ENCODE assay signal across 31 cellular contexts in the genomic region with DNA sequence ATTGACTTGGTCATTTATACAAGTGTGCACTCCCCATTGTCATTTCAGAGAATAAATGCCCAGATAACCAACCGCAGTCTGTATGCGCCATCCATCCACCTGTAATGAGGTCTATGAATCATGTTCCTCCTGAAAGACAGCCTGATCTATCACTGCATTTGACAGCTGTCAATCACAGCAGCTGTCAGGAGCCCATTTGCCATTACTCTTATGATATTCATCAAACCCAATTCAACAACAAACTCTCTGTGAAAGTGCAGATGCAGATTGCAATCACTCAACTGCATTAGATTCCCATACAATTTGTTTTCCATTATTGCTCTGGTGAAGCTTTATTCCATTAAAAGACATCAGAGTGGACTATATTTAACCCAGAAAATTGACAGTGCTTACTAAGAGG.
"Had no signal": no experiment of that assay in that cellular context is flagged by ENCODE, and none has a peak within 500 bp of the region (broad histone marks: within the 10 kb centered on the region; RNA-seq: fewer than 3 reads in every experiment).

No MANE protein-coding gene starts in this region.

- DNase-seq: activated B cell treated with CpG ODN at 0.5 μM for 24 hours; activated CD4-positive, alpha-beta memory T cell treated with anti-CD3 and anti-CD28 coated beads for 36 hours; activated CD4-positive, alpha-beta T cell treated with anti-CD3 and anti-CD28 coated beads for 4 hours; activated CD4-positive, alpha-beta T cell treated with anti-CD3 and anti-CD28 coated beads, Interleukin-2, amount 10 ng/mL, durations not matched to agents 24 days and 14 days; activated CD4-positive, alpha-beta T cell treated with anti-CD3 and anti-CD28 coated beads, Interleukin-2, amount 50 U/mL, for 1 hour; activated CD4-positive, alpha-beta T cell treated with anti-CD3 and anti-CD28 coated beads, Interleukin-2, amount 50 U/mL, for 4 hours; activated CD4-positive, CD25-positive, alpha-beta regulatory T cell treated with anti-CD3 and anti-CD28 coated beads, Interleukin-2, amount 50 U/mL, for 72 hours; activated CD8-positive, alpha-beta memory T cell treated with anti-CD3 and anti-CD28 coated beads, Interleukin-2, amount 50 U/mL, for 4 hours; activated CD8-positive, alpha-beta T cell treated with anti-CD3 and anti-CD28 coated beads for 36 hours; activated effector memory CD4-positive, alpha-beta T cell treated with anti-CD3 and anti-CD28 coated beads, Interleukin-2, amount 50 U/mL, for 16 hours; activated gamma-delta T cell treated with Interleukin-2 at 50 U/mL for 16 hours; activated naive CD4-positive, alpha-beta T cell; activated naive CD4-positive, alpha-beta T cell treated with anti-CD3 and anti-CD28 coated beads for 36 hours; activated naive CD4-positive, alpha-beta T cell treated with anti-CD3 and anti-CD28 coated beads, Interleukin-2, amount 50 U/mL, for 16 hours; activated naive CD8-positive, alpha-beta T cell treated with anti-CD3 and anti-CD28 coated beads for 36 hours; activated T-cell treated with anti-CD3 and anti-CD28 coated beads for 4 hours; activated T-cell treated with anti-CD3 and anti-CD28 coated beads, Interleukin-2, amount 50 U/mL, for 1 hour; activated T-cell treated with anti-CD3 and anti-CD28 coated beads, Interleukin-2, amount 50 U/mL, for 4 hours; activated T-cell treated with anti-CD3 and anti-CD28 coated beads, Interleukin-2, amount 50 U/mL, for 72 hours; adrenal gland; amniotic stem cell; aorta; body of pancreas; brain microvascular endothelial cell; central memory CD4-positive, alpha-beta T cell; T-helper 2 cell; T-helper 9 cell had no signal

- H3K36me3 ChIP-seq: adrenal gland, brain microvascular endothelial cell, breast epithelium had no signal

- H3K9me3 ChIP-seq: adrenal gland, body of pancreas, breast epithelium had no signal

- ATAC-seq: activated CD8-positive, alpha-beta T cell treated with anti-CD3 and anti-CD28 coated beads for 36 hours; activated naive CD4-positive, alpha-beta T cell treated with anti-CD3 and anti-CD28 coated beads, Interleukin-2, amount 50 U/mL, for 72 hours; activated T-cell treated with anti-CD3 and anti-CD28 coated beads, Interleukin-2, amount 50 U/mL, for 4 hours; activated T-cell treated with anti-CD3 and anti-CD28 coated beads, Interleukin-2, amount 50 U/mL, for 72 hours; activated T-helper 17 cell treated with anti-CD3 and anti-CD28 coated beads, Interleukin-2, amount 50 U/mL, for 72 hours; body of pancreas had no signal

- H3K27me3 ChIP-seq: adrenal gland, body of pancreas, brain microvascular endothelial cell, breast epithelium had no signal

- H3K4me3 ChIP-seq: adrenal gland, body of pancreas, breast epithelium had no signal

- H3K27ac ChIP-seq: adrenal gland, body of pancreas, brain microvascular endothelial cell, breast epithelium, VCaP had no signal

- H3K4me1 ChIP-seq: adrenal gland, body of pancreas, breast epithelium had no signal
